Comparison of ENCODE assay signal across 1 cellular context in genomic region chrX:49102221-49102620, GRCh38.
TF ChIP-seq lines count a peak whose summit lies in the region.

No MANE protein-coding gene starts in this region.

TF ChIP-seq in GM23338, 12 proteins besides CTCF, POLR2A, EP300 and RAD21:
- TF ChIP-seq, protein P1, sequence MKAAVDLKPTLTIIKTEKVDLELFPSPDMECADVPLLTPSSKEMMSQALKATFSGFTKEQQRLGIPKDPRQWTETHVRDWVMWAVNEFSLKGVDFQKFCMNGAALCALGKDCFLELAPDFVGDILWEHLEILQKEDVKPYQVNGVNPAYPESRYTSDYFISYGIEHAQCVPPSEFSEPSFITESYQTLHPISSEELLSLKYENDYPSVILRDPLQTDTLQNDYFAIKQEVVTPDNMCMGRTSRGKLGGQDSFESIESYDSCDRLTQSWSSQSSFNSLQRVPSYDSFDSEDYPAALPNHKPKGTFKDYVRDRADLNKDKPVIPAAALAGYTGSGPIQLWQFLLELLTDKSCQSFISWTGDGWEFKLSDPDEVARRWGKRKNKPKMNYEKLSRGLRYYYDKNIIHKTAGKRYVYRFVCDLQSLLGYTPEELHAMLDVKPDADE (IDR thresholded peaks at IDR 0.05), result no peak
- TF ChIP-seq POLR2AphosphoS5 (IDR thresholded peaks at IDR 0.05; ENCODE audit: low read depth) (no peak), NANOG (IDR thresholded peaks at IDR 0.05; ENCODE audit: borderline replicate concordance) (no peak), CREB1 (CRISPR knock-in tag; IDR thresholded peaks at IDR 0.05; ENCODE audit: low read depth) (no peak), STAT1 (IDR thresholded peaks at IDR 0.05; ENCODE audit: unreplicated experiment) (no peak), ZNF114 (CRISPR knock-in tag; IDR thresholded peaks at IDR 0.05) (no peak)
- TF ChIP-seq, protein P2, sequence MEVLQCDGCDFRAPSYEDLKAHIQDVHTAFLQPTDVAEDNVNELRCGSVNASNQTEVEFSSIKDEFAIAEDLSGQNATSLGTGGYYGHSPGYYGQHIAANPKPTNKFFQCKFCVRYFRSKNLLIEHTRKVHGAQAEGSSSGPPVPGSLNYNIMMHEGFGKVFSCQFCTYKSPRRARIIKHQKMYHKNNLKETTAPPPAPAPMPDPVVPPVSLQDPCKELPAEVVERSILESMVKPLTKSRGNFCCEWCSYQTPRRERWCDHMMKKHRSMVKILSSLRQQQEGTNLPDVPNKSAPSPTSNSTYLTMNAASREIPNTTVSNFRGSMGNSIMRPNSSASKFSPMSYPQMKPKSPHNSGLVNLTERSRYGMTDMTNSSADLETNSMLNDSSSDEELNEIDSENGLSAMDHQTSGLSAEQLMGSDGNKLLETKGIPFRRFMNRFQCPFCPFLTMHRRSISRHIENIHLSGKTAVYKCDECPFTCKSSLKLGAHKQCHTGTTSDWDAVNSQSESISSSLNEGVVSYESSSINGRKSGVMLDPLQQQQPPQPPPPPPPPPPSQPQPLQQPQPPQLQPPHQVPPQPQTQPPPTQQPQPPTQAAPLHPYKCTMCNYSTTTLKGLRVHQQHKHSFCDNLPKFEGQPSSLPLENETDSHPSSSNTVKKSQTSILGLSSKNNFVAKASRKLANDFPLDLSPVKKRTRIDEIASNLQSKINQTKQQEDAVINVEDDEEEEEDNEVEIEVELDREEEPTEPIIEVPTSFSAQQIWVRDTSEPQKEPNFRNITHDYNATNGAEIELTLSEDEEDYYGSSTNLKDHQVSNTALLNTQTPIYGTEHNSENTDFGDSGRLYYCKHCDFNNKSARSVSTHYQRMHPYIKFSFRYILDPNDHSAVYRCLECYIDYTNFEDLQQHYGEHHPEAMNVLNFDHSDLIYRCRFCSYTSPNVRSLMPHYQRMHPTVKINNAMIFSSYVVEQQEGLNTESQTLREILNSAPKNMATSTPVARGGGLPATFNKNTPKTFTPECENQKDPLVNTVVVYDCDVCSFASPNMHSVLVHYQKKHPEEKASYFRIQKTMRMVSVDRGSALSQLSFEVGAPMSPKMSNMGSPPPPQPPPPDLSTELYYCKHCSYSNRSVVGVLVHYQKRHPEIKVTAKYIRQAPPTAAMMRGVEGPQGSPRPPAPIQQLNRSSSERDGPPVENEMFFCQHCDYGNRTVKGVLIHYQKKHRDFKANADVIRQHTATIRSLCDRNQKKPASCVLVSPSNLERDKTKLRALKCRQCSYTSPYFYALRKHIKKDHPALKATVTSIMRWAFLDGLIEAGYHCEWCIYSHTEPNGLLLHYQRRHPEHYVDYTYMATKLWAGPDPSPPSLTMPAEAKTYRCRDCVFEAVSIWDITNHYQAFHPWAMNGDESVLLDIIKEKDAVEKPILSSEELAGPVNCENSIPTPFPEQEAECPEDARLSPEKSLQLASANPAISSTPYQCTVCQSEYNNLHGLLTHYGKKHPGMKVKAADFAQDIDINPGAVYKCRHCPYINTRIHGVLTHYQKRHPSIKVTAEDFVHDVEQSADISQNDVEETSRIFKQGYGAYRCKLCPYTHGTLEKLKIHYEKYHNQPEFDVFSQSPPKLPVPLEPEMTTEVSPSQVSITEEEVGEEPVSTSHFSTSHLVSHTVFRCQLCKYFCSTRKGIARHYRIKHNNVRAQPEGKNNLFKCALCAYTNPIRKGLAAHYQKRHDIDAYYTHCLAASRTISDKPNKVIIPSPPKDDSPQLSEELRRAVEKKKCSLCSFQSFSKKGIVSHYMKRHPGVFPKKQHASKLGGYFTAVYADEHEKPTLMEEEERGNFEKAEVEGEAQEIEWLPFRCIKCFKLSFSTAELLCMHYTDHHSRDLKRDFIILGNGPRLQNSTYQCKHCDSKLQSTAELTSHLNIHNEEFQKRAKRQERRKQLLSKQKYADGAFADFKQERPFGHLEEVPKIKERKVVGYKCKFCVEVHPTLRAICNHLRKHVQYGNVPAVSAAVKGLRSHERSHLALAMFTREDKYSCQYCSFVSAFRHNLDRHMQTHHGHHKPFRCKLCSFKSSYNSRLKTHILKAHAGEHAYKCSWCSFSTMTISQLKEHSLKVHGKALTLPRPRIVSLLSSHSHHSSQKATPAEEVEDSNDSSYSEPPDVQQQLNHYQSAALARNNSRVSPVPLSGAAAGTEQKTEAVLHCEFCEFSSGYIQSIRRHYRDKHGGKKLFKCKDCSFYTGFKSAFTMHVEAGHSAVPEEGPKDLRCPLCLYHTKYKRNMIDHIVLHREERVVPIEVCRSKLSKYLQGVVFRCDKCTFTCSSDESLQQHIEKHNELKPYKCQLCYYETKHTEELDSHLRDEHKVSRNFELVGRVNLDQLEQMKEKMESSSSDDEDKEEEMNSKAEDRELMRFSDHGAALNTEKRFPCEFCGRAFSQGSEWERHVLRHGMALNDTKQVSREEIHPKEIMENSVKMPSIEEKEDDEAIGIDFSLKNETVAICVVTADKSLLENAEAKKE (CRISPR knock-in tag; IDR thresholded peaks at IDR 0.05), result no peak
TF ChIP-seq in GM23338: peak in this region for 0.
